In the genomic region with DNA sequence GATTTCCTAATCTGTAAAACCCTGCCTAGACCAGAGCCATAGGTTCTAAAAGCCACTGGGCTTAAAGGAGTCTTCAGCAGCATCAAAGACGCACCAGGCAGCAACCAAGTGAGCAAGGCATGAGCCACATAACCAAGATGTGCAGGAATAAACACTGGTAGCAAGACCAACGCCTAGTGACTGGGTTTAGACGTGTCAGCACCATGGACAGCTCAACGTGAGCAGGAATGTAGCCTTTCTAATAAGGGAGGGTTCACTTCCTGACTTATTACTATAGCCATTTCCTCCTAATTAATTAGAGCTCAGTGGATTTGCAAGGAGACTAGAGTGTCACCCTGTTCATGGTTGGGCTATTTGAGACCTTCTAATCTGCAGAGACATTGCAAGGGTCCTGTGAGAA, we compare ENCODE assay signal across 1 cellular context.
TF ChIP-seq lines count a peak whose summit lies in the region.

No MANE protein-coding gene starts in this region.

TF ChIP-seq in HepG2, 621 proteins besides CTCF, POLR2A, EP300 and RAD21 (continued from another document):
- no peak for TF ChIP-seq MLLT10 (CRISPR knock-in tag; IDR thresholded peaks at IDR 0.05)
- TF ChIP-seq, protein P1, sequence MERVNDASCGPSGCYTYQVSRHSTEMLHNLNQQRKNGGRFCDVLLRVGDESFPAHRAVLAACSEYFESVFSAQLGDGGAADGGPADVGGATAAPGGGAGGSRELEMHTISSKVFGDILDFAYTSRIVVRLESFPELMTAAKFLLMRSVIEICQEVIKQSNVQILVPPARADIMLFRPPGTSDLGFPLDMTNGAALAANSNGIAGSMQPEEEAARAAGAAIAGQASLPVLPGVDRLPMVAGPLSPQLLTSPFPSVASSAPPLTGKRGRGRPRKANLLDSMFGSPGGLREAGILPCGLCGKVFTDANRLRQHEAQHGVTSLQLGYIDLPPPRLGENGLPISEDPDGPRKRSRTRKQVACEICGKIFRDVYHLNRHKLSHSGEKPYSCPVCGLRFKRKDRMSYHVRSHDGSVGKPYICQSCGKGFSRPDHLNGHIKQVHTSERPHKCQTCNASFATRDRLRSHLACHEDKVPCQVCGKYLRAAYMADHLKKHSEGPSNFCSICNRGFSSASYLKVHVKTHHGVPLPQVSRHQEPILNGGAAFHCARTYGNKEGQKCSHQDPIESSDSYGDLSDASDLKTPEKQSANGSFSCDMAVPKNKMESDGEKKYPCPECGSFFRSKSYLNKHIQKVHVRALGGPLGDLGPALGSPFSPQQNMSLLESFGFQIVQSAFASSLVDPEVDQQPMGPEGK (CRISPR knock-in tag; IDR thresholded peaks at IDR 0.05) = 0 out of 2 replicates have a peak, but pooled peaks have one; percentile 13
- peak; percentile 78 for TF ChIP-seq KDM4B (CRISPR knock-in tag; IDR thresholded peaks at IDR 0.05)
- TF ChIP-seq, protein P2, sequence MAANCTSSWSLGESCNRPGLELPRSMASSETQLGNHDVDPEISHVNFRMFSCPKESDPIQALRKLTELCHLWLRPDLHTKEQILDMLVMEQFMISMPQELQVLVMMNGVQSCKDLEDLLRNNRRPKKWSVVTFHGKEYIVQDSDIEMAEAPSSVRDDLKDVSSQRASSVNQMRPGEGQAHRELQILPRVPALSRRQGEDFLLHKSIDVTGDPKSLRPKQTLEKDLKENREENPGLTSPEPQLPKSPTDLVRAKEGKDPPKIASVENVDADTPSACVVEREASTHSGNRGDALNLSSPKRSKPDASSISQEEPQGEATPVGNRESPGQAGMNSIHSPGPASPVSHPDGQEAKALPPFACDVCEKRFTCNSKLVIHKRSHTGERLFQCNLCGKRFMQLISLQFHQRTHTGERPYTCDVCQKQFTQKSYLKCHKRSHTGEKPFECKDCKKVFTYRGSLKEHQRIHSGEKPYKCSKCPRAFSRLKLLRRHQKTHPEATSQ (CRISPR knock-in tag; IDR thresholded peaks at IDR 0.05; ENCODE audit: borderline replicate concordance) = no peak
- TF ChIP-seq, protein P3, sequence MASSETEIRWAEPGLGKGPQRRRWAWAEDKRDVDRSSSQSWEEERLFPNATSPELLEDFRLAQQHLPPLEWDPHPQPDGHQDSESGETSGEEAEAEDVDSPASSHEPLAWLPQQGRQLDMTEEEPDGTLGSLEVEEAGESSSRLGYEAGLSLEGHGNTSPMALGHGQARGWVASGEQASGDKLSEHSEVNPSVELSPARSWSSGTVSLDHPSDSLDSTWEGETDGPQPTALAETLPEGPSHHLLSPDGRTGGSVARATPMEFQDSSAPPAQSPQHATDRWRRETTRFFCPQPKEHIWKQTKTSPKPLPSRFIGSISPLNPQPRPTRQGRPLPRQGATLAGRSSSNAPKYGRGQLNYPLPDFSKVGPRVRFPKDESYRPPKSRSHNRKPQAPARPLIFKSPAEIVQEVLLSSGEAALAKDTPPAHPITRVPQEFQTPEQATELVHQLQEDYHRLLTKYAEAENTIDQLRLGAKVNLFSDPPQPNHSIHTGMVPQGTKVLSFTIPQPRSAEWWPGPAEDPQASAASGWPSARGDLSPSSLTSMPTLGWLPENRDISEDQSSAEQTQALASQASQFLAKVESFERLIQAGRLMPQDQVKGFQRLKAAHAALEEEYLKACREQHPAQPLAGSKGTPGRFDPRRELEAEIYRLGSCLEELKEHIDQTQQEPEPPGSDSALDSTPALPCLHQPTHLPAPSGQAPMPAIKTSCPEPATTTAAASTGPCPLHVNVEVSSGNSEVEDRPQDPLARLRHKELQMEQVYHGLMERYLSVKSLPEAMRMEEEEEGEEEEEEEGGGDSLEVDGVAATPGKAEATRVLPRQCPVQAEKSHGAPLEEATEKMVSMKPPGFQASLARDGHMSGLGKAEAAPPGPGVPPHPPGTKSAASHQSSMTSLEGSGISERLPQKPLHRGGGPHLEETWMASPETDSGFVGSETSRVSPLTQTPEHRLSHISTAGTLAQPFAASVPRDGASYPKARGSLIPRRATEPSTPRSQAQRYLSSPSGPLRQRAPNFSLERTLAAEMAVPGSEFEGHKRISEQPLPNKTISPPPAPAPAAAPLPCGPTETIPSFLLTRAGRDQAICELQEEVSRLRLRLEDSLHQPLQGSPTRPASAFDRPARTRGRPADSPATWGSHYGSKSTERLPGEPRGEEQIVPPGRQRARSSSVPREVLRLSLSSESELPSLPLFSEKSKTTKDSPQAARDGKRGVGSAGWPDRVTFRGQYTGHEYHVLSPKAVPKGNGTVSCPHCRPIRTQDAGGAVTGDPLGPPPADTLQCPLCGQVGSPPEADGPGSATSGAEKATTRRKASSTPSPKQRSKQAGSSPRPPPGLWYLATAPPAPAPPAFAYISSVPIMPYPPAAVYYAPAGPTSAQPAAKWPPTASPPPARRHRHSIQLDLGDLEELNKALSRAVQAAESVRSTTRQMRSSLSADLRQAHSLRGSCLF (CRISPR knock-in tag; IDR thresholded peaks at IDR 0.05; ENCODE audit: borderline replicate concordance) = 0 out of 2 replicates have a peak, but pooled peaks have one; percentile 45
- TF ChIP-seq ZNF790 (CRISPR knock-in tag; IDR thresholded peaks at IDR 0.05; ENCODE audit: borderline replicate concordance) = peak; percentile 35; the same call in 1 of the 2 replicates
- 0 out of 2 replicates have a peak, but pooled peaks have one; percentile 65 for TF ChIP-seq TSC22D2 (CRISPR knock-in tag; IDR thresholded peaks at IDR 0.05; ENCODE audit: borderline replicate concordance)
- peak; percentile 36; the same call in 1 of the 2 replicates for TF ChIP-seq THAP11 (CRISPR knock-in tag; IDR thresholded peaks at IDR 0.05)
- peak; percentile 44; the same call in 1 of the 2 replicates for TF ChIP-seq RXRB (CRISPR knock-in tag; IDR thresholded peaks at IDR 0.05; ENCODE audit: borderline replicate concordance)
- TF ChIP-seq GABPA (IDR thresholded peaks at IDR 0.05; ENCODE audit: low read depth, low read length) = no peak
- peak; percentile 42; the same call in 1 of the 2 replicates for TF ChIP-seq GABPA (CRISPR knock-in tag; IDR thresholded peaks at IDR 0.05; ENCODE audit: low read depth)
- TF ChIP-seq, protein P4, sequence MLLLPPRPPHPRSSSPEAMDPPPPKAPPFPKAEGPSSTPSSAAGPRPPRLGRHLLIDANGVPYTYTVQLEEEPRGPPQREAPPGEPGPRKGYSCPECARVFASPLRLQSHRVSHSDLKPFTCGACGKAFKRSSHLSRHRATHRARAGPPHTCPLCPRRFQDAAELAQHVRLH (CRISPR knock-in tag; IDR thresholded peaks at IDR 0.05; ENCODE audit: borderline replicate concordance, low read depth) = 0 out of 2 replicates have a peak, but pooled peaks have one; percentile 39
- peak; percentile 39; the same call in 1 of the 2 replicates for TF ChIP-seq RARA (CRISPR knock-in tag; IDR thresholded peaks at IDR 0.05)
- TF ChIP-seq MYNN (CRISPR knock-in tag; IDR thresholded peaks at IDR 0.05; ENCODE audit: low read depth) = no peak
